ENCODE assay signal across 8 cellular contexts in genomic region chr16:30096862-30097563, GRCh38. TPM values are rescaled to one million over a fixed set of nuclear protein-coding genes. Genes with fewer than 3 reads are reported as not detected.
DNase-seq lines count a peak whose midpoint lies in the region; ATAC-seq and TF ChIP-seq lines count a peak whose summit lies in the region.

No MANE protein-coding gene starts in this region.

- DNase-seq in stimulated activated naive CD8-positive, alpha-beta T cell treated with anti-CD3 and anti-CD28 coated beads, Interleukin-15, Interleukin-2, amounts not matched to agents 100 U/mL and 50 U/mL, for 24 hours: no peak
- DNase-seq in breast epithelium (ENCODE audit: low spot score in 2 of 2): no peak
- no peak for DNase-seq in activated CD8-positive, alpha-beta memory T cell treated with anti-CD3 and anti-CD28 coated beads, Interleukin-2, amount 50 U/mL, for 4 hours

- intact Hi-C loops in breast epithelium (cut with DNase I; ENCODE audit: low total_unique reads): loop anchor here (10.0 kb wide), 1 partner anchor 318 kb away; no protein-coding TSS in a partner anchor

- H3K9me3 ChIP-seq in breast epithelium (no peaks in the 10 kb centered on the region), mucosa of stomach (ENCODE audit: control insufficient read depth, low read length) (no peaks in the 10 kb centered on the region)

- H3K36me3 Mint-ChIP-seq in stimulated activated naive CD8-positive, alpha-beta T cell treated with anti-CD3 and anti-CD28 coated beads, Interleukin-15, Interleukin-2, amounts not matched to agents 100 ng/mL and 50 ng/mL, for 24 hours (ENCODE audit: low read depth): peaks cover 26% of the 10 kb centered on the region

- peak overlapping the region; percentile 96 to 99 for H3K27ac ChIP-seq in breast epithelium

- peaks cover 36% of the 10 kb centered on the region for H3K4me1 Mint-ChIP-seq in stimulated activated naive CD8-positive, alpha-beta T cell treated with anti-CD3 and anti-CD28 coated beads, Interleukin-15, Interleukin-2, amounts not matched to agents 100 ng/mL and 50 ng/mL, for 24 hours (ENCODE audit: low read depth)

- no peaks in the 10 kb centered on the region for H3K27me3 Mint-ChIP-seq in stimulated activated naive CD8-positive, alpha-beta T cell treated with anti-CD3 and anti-CD28 coated beads, Interleukin-15, Interleukin-2, amounts not matched to agents 100 ng/mL and 50 ng/mL, for 24 hours

- no peak for TF ChIP-seq CTCF in breast epithelium (IDR thresholded peaks at IDR 0.05)

- H3K9ac ChIP-seq in mucosa of stomach (ENCODE audit: low read length): peak overlapping the region; percentile 75

- H3K27ac Mint-ChIP-seq in stimulated activated naive CD8-positive, alpha-beta T cell treated with anti-CD3 and anti-CD28 coated beads, Interleukin-15, Interleukin-2, amounts not matched to agents 100 ng/mL and 50 ng/mL, for 24 hours: peak overlapping the region; percentile 72

- H3K4me3 Mint-ChIP-seq in stimulated activated naive CD8-positive, alpha-beta T cell treated with anti-CD3 and anti-CD28 coated beads, Interleukin-15, Interleukin-2, amounts not matched to agents 100 ng/mL and 50 ng/mL, for 24 hours: peak overlapping the region; percentile 71

- peaks cover 21% of the 10 kb centered on the region for H3K9me3 Mint-ChIP-seq in stimulated activated naive CD8-positive, alpha-beta T cell treated with anti-CD3 and anti-CD28 coated beads, Interleukin-15, Interleukin-2, amounts not matched to agents 100 ng/mL and 50 ng/mL, for 24 hours

- no peak for ATAC-seq in stimulated activated naive CD8-positive, alpha-beta T cell treated with anti-CD3 and anti-CD28 coated beads, Interleukin-15, Interleukin-2, amounts not matched to agents 100 U/mL and 50 U/mL, for 24 hours
- ATAC-seq in HG03025 (IDR thresholded peaks at IDR 0.05; ENCODE audit: low FRiP score, unreplicated experiment): no peak
- ATAC-seq in GM21737 (IDR thresholded peaks at IDR 0.05; ENCODE audit: unreplicated experiment): no peak
- ATAC-seq in GM19324 (IDR thresholded peaks at IDR 0.05; ENCODE audit: low FRiP score, unreplicated experiment): no peak

- H3K4me1 ChIP-seq in breast epithelium: peaks cover 11 to 17% of the 10 kb centered on the region in 2 donors
- peaks cover 28% of the 10 kb centered on the region for H3K4me1 ChIP-seq in mucosa of stomach (ENCODE audit: control insufficient read depth, insufficient read depth, low read length)

- H3K4me3 ChIP-seq in breast epithelium (peak overlapping the region; percentile 65 to 100 (median 89)), mucosa of stomach (ENCODE audit: low read length) (peak overlapping the region; percentile 53)

- H3K36me3 ChIP-seq in breast epithelium (no peaks in the 10 kb centered on the region), mucosa of stomach (ENCODE audit: control insufficient read depth, insufficient read depth, low read length) (no peaks in the 10 kb centered on the region)

- H3K27me3 ChIP-seq in breast epithelium (no peaks in the 10 kb centered on the region), mucosa of stomach (ENCODE audit: control insufficient read depth, insufficient read depth, low read length) (no peaks in the 10 kb centered on the region)

- no peak for TF ChIP-seq POLR2A in breast epithelium (IDR thresholded peaks at IDR 0.05)

RNA-seq across cellular contexts. Expression of gene YPEL3, which starts 1.0 kb away (rescaled TPM):
- 100 to 1,000 TPM; 106 to 143 (median 114) TPM for total RNA-seq in breast epithelium

RNA-seq across cellular contexts. Expression of gene TBX6, which starts 5.3 kb away (rescaled TPM):
- under 1 TPM; 0.73 to 0.98 (median 0.80) TPM for total RNA-seq in breast epithelium

RNA-seq across cellular contexts. Expression of gene GDPD3, which starts 16.3 kb away (rescaled TPM):
- total RNA-seq in breast epithelium: 1 to 10 TPM; 1.6 to 7.3 (median 2.0) TPM

RNA-seq across cellular contexts. Expression of gene PPP4C, which starts 21.2 kb away (rescaled TPM):
- 10 to 100 TPM; 47.7 to 55.1 (median 51.7) TPM for total RNA-seq in breast epithelium

RNA-seq across cellular contexts. Expression of gene MAPK3, which starts 26.0 kb away (rescaled TPM):
- total RNA-seq in breast epithelium: 10 to 100 TPM; 46.5 to 82.1 (median 67.5) TPM
